Comparison of ENCODE assay signal across 1 cellular context in the genomic region with DNA sequence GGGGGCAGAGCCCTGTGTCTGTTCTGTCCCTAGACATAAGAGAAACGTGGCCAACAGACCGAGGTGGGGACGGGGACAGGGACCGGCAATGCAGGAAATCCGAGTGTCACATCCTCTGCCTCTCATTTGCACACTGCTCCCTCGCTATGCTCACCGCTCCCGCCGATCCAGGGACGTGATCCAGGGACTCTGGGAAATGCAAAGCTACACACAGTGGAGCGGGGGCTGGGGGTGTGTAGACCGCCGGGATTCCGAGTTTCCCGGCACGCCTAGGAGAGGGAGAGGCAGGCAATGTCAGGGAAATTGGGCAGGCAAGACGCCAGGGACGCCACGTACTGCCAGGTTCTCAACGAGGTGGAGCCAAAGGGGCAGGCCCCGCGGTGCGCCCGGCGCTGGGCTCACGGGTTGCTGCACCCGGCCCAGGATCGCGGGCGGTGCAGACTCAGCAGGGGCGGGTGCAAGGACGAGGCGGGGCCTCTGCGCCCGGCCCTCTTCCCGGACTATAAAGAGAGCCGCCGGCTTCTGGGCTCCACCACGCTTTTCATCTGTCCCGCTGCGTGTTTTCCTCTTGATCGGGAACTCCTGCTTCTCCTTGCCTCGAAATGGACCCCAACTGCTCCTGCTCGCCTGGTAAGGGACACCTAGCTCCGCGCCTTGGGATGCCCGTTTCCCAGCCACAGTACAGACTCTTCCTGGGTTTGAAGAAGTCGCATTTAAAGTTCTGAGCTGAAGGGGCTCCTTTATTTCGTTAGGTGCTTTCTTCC.
A peak's percentile ranks its signal among the peaks of the same experiment; 100 is the strongest.
TF ChIP-seq lines count a peak whose summit lies in the region.

A gene (plus strand): TSS at position 532 of the 764 bp plus-strand sequence. CDS start 71 bp downstream, at position 603.

TF ChIP-seq in HEK293, 187 proteins besides CTCF, POLR2A, EP300 and RAD21 (continued from another document and continues in another):
- TF ChIP-seq, protein P1, sequence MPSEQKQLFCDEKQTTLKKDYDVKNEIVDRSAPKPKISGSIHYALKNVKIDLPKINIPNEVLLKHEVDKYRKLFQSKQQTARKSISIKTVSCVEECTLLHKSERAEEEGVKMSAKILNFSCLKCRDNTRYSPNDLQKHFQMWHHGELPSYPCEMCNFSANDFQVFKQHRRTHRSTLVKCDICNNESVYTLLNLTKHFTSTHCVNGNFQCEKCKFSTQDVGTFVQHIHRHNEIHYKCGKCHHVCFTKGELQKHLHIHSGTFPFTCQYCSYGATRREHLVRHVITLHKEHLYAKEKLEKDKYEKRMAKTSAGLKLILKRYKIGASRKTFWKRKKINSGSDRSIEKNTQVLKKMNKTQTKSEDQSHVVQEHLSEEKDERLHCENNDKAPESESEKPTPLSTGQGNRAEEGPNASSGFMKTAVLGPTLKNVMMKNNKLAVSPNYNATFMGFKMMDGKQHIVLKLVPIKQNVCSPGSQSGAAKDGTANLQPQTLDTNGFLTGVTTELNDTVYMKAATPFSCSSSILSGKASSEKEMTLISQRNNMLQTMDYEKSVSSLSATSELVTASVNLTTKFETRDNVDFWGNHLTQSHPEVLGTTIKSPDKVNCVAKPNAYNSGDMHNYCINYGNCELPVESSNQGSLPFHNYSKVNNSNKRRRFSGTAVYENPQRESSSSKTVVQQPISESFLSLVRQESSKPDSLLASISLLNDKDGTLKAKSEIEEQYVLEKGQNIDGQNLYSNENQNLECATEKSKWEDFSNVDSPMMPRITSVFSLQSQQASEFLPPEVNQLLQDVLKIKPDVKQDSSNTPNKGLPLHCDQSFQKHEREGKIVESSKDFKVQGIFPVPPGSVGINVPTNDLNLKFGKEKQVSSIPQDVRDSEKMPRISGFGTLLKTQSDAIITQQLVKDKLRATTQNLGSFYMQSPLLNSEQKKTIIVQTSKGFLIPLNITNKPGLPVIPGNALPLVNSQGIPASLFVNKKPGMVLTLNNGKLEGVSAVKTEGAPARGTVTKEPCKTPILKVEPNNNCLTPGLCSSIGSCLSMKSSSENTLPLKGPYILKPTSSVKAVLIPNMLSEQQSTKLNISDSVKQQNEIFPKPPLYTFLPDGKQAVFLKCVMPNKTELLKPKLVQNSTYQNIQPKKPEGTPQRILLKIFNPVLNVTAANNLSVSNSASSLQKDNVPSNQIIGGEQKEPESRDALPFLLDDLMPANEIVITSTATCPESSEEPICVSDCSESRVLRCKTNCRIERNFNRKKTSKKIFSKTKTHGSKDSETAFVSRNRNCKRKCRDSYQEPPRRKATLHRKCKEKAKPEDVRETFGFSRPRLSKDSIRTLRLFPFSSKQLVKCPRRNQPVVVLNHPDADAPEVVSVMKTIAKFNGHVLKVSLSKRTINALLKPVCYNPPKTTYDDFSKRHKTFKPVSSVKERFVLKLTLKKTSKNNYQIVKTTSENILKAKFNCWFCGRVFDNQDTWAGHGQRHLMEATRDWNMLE (tag by site-specific recombination; conservative IDR thresholded peaks at IDR 0.05; ENCODE audit: low read depth) = no peak
- no peak for TF ChIP-seq ZNF121 (tag by site-specific recombination; IDR thresholded peaks at IDR 0.05)
- TF ChIP-seq ZNF664 (tag by site-specific recombination; IDR thresholded peaks at IDR 0.05) = no peak
- TF ChIP-seq ZNF274 (IDR thresholded peaks at IDR 0.05; ENCODE audit: low read length) = no peak
- no peak for TF ChIP-seq ZNF274 (tag by site-specific recombination; IDR thresholded peaks at IDR 0.05; ENCODE audit: borderline replicate concordance)
- TF ChIP-seq SP2 (tag by site-specific recombination; IDR thresholded peaks at IDR 0.05) = peak; percentile 81
- TF ChIP-seq ZFP3 (tag by site-specific recombination; IDR thresholded peaks at IDR 0.05; ENCODE audit: low read depth) = no peak
- TF ChIP-seq ZNF623 (tag by site-specific recombination; IDR thresholded peaks at IDR 0.05) = no peak
- TF ChIP-seq ZNF292 (tag by site-specific recombination; IDR thresholded peaks at IDR 0.05; ENCODE audit: borderline replicate concordance, low read depth) = no peak
- TF ChIP-seq ZBTB8A (tag by site-specific recombination; IDR thresholded peaks at IDR 0.05) = peak; percentile 96
- TF ChIP-seq, protein P2, sequence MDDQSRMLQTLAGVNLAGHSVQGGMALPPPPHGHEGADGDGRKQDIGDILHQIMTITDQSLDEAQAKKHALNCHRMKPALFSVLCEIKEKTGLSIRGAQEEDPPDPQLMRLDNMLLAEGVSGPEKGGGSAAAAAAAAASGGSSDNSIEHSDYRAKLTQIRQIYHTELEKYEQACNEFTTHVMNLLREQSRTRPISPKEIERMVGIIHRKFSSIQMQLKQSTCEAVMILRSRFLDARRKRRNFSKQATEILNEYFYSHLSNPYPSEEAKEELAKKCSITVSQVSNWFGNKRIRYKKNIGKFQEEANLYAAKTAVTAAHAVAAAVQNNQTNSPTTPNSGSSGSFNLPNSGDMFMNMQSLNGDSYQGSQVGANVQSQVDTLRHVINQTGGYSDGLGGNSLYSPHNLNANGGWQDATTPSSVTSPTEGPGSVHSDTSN (CRISPR knock-in tag; IDR thresholded peaks at IDR 0.05) = no peak
- TF ChIP-seq, protein P3, sequence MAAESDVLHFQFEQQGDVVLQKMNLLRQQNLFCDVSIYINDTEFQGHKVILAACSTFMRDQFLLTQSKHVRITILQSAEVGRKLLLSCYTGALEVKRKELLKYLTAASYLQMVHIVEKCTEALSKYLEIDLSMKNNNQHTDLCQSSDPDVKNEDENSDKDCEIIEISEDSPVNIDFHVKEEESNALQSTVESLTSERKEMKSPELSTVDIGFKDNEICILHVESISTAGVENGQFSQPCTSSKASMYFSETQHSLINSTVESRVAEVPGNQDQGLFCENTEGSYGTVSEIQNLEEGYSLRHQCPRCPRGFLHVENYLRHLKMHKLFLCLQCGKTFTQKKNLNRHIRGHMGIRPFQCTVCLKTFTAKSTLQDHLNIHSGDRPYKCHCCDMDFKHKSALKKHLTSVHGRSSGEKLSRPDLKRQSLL (tag by site-specific recombination; IDR thresholded peaks at IDR 0.05) = no peak
- TF ChIP-seq, protein P4, sequence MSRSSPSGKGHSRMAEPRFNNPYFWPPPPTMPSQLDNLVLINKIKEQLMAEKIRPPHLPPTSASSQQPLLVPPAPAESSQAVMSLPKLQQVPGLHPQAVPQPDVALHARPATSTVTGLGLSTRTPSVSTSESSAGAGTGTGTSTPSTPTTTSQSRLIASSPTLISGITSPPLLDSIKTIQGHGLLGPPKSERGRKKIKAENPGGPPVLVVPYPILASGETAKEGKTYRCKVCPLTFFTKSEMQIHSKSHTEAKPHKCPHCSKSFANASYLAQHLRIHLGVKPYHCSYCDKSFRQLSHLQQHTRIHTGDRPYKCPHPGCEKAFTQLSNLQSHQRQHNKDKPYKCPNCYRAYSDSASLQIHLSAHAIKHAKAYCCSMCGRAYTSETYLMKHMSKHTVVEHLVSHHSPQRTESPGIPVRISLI (tag by site-specific recombination; IDR thresholded peaks at IDR 0.05) = no peak
- TF ChIP-seq, protein P5, sequence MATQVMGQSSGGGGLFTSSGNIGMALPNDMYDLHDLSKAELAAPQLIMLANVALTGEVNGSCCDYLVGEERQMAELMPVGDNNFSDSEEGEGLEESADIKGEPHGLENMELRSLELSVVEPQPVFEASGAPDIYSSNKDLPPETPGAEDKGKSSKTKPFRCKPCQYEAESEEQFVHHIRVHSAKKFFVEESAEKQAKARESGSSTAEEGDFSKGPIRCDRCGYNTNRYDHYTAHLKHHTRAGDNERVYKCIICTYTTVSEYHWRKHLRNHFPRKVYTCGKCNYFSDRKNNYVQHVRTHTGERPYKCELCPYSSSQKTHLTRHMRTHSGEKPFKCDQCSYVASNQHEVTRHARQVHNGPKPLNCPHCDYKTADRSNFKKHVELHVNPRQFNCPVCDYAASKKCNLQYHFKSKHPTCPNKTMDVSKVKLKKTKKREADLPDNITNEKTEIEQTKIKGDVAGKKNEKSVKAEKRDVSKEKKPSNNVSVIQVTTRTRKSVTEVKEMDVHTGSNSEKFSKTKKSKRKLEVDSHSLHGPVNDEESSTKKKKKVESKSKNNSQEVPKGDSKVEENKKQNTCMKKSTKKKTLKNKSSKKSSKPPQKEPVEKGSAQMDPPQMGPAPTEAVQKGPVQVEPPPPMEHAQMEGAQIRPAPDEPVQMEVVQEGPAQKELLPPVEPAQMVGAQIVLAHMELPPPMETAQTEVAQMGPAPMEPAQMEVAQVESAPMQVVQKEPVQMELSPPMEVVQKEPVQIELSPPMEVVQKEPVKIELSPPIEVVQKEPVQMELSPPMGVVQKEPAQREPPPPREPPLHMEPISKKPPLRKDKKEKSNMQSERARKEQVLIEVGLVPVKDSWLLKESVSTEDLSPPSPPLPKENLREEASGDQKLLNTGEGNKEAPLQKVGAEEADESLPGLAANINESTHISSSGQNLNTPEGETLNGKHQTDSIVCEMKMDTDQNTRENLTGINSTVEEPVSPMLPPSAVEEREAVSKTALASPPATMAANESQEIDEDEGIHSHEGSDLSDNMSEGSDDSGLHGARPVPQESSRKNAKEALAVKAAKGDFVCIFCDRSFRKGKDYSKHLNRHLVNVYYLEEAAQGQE (tag by site-specific recombination; IDR thresholded peaks at IDR 0.05) = no peak
- TF ChIP-seq ZFP37 (tag by site-specific recombination; IDR thresholded peaks at IDR 0.05) = no peak
- no peak for TF ChIP-seq ZNF776 (tag by site-specific recombination; IDR thresholded peaks at IDR 0.05; ENCODE audit: borderline replicate concordance)
- TF ChIP-seq, protein P6, sequence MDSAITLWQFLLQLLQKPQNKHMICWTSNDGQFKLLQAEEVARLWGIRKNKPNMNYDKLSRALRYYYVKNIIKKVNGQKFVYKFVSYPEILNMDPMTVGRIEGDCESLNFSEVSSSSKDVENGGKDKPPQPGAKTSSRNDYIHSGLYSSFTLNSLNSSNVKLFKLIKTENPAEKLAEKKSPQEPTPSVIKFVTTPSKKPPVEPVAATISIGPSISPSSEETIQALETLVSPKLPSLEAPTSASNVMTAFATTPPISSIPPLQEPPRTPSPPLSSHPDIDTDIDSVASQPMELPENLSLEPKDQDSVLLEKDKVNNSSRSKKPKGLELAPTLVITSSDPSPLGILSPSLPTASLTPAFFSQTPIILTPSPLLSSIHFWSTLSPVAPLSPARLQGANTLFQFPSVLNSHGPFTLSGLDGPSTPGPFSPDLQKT (IDR thresholded peaks at IDR 0.05; ENCODE audit: borderline replicate concordance, low read depth, low read length) = no peak
- TF ChIP-seq, protein P7, sequence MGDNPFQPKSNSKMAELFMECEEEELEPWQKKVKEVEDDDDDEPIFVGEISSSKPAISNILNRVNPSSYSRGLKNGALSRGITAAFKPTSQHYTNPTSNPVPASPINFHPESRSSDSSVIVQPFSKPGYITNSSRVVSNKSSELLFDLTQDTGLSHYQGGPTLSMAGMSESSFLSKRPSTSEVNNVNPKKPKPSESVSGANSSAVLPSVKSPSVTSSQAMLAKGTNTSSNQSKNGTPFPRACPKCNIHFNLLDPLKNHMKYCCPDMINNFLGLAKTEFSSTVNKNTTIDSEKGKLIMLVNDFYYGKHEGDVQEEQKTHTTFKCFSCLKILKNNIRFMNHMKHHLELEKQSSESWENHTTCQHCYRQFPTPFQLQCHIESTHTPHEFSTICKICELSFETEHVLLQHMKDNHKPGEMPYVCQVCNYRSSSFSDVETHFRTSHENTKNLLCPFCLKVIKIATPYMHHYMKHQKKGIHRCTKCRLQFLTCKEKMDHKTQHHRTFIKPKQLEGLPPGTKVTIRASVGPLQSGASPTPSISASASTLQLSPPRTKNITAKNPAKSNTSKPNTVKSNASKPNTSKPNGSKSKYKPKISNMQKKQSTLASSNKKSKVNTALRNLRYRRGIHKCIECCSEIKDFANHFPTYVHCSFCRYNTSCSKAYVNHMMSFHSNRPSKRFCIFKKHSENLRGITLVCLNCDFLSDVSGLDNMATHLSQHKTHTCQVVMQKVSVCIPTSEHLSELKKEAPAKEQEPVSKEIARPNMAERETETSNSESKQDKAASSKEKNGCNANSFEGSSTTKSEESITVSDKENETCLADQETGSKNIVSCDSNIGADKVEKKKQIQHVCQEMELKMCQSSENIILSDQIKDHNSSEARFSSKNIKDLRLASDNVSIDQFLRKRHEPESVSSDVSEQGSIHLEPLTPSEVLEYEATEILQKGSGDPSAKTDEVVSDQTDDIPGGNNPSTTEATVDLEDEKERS (tag by site-specific recombination; IDR thresholded peaks at IDR 0.05) = no peak
- no peak for TF ChIP-seq HOXA7 (CRISPR knock-in tag; IDR thresholded peaks at IDR 0.05; ENCODE audit: borderline replicate concordance)
- no peak for TF ChIP-seq ZNF514 (tag by site-specific recombination; IDR thresholded peaks at IDR 0.05)
- TF ChIP-seq ZNF24 (tag by site-specific recombination; IDR thresholded peaks at IDR 0.05) = no peak
- no peak for TF ChIP-seq WT1 (tag by site-specific recombination; IDR thresholded peaks at IDR 0.05)
- TF ChIP-seq, protein P8, sequence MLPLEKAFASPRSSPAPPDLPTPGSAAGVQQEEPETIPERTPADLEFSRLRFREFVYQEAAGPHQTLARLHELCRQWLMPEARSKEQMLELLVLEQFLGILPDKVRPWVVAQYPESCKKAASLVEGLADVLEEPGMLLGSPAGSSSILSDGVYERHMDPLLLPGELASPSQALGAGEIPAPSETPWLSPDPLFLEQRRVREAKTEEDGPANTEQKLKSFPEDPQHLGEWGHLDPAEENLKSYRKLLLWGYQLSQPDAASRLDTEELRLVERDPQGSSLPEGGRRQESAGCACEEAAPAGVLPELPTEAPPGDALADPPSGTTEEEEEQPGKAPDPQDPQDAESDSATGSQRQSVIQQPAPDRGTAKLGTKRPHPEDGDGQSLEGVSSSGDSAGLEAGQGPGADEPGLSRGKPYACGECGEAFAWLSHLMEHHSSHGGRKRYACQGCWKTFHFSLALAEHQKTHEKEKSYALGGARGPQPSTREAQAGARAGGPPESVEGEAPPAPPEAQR (tag by site-specific recombination; IDR thresholded peaks at IDR 0.05) = no peak
- no peak for TF ChIP-seq HOXC10 (CRISPR knock-in tag; IDR thresholded peaks at IDR 0.05)
- TF ChIP-seq ZXDB (tag by site-specific recombination; IDR thresholded peaks at IDR 0.05) = peak; percentile 90
- TF ChIP-seq, protein P9, sequence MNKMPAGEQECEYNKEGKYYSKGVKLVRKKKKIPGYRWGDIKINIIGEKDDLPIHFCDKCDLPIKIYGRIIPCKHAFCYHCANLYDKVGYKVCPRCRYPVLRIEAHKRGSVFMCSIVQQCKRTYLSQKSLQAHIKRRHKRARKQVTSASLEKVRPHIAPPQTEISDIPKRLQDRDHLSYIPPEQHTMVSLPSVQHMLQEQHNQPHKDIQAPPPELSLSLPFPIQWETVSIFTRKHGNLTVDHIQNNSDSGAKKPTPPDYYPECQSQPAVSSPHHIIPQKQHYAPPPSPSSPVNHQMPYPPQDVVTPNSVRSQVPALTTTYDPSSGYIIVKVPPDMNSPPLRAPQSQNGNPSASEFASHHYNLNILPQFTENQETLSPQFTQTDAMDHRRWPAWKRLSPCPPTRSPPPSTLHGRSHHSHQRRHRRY (tag by site-specific recombination; IDR thresholded peaks at IDR 0.05) = no peak
- TF ChIP-seq OSR2 (tag by site-specific recombination; IDR thresholded peaks at IDR 0.05) = 0 out of 2 replicates have a peak, but pooled peaks have one; percentile 27
- TF ChIP-seq, protein P10, sequence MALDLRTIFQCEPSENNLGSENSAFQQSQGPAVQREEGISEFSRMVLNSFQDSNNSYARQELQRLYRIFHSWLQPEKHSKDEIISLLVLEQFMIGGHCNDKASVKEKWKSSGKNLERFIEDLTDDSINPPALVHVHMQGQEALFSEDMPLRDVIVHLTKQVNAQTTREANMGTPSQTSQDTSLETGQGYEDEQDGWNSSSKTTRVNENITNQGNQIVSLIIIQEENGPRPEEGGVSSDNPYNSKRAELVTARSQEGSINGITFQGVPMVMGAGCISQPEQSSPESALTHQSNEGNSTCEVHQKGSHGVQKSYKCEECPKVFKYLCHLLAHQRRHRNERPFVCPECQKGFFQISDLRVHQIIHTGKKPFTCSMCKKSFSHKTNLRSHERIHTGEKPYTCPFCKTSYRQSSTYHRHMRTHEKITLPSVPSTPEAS (tag by site-specific recombination; IDR thresholded peaks at IDR 0.05) = no peak
- TF ChIP-seq SP3 (tag by site-specific recombination; IDR thresholded peaks at IDR 0.05) = peak; percentile 77
- no peak for TF ChIP-seq ZSCAN30 (tag by site-specific recombination; IDR thresholded peaks at IDR 0.05)
- TF ChIP-seq ZNF223 (tag by site-specific recombination; IDR thresholded peaks at IDR 0.05) = no peak
- 0 out of 2 replicates have a peak, but pooled peaks have one; percentile 33 for TF ChIP-seq KLF16 (tag by site-specific recombination; IDR thresholded peaks at IDR 0.05)
- TF ChIP-seq ZNF670 (tag by site-specific recombination; IDR thresholded peaks at IDR 0.05; ENCODE audit: low read depth) = no peak
